ENCODE assay signal across 18 cellular contexts in the genomic region with DNA sequence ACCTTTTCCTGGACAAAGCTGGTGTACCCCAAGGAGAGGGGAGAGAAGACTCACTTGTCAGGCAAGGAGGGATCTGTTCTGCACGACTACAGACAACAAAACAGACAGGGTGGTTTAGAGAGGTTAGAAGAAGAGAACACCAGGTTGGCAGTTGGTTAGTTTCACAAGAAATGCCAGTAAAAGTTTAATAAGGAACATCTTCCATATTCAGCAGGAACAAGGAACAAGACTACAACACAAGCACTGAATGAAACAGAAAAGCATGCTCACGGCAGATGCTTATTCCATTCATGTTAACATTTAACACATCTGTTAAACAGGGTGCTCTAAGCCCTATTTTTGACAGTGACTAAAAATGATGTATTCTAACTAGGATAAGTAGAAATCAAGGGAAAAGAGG.
DNase-seq lines count a peak whose midpoint lies in the region; ATAC-seq, FAIRE-seq and TF ChIP-seq lines count a peak whose summit lies in the region.
"Had no signal": no experiment of that assay in that cellular context is flagged by ENCODE, and none has a peak within 500 bp of the region (broad histone marks: within the 10 kb centered on the region; RNA-seq: fewer than 3 reads in every experiment).

No MANE protein-coding gene starts in this region.

- H3K27me3 Mint-ChIP-seq in HFFc6 (ENCODE audit: insufficient read depth) (no peaks in the 10 kb centered on the region), astrocyte (ENCODE audit: low read depth, unreplicated experiment) (no peaks in the 10 kb centered on the region), glutamatergic neuron (ENCODE audit: unreplicated experiment) (no peaks in the 10 kb centered on the region)

- peaks cover under 1% of the 10 kb centered on the region for H3K79me2 ChIP-seq in astrocyte (ENCODE audit: insufficient read depth, low read length)

- TF ChIP-seq CTCF in HFFc6 (IDR thresholded peaks at IDR 0.05) (no peak), astrocyte (IDR thresholded peaks at IDR 0.05; ENCODE audit: insufficient read depth, low read depth, low read length) (no peak), glutamatergic neuron (IDR thresholded peaks at IDR 0.05; ENCODE audit: partially characterized antibody, unreplicated experiment) (no peak), GM20000 (IDR thresholded peaks at IDR 0.05; ENCODE audit: extremely low read depth, missing control alignments) (no peak)

- no peaks in the 10 kb centered on the region for H3K9me3 ChIP-seq in astrocyte (ENCODE audit: insufficient read depth, low read depth, low read length)
- H3K9me3 ChIP-seq: BLaER1 treated with 17β-estradiol and CSF1 and Interleukin-3, amounts not matched to agents 10 nM and 100 nM; HAP-1 had no signal

- H3K36me3 ChIP-seq in astrocyte (ENCODE audit: insufficient read depth, low read length), result no peaks in the 10 kb centered on the region

- H3K4me3 ChIP-seq in astrocyte (ENCODE audit: insufficient read depth, low read depth, low read length), result no peak overlapping the region
- H3K4me3 ChIP-seq: BLaER1 treated with 17β-estradiol and CSF1 and Interleukin-3, amounts not matched to agents 10 nM and 100 nM; GM12878; HAP-1 had no signal

- intact Hi-C loops in posterior cingulate gyrus (cut with DNase I), result no loop called here

- no peaks in the 10 kb centered on the region for H3K27me3 ChIP-seq in astrocyte (ENCODE audit: insufficient read depth, low read length)
- H3K27me3 ChIP-seq: BLaER1 treated with 17β-estradiol and CSF1 and Interleukin-3, amounts not matched to agents 10 nM and 100 nM had no signal

- no peak overlapping the region for H3K9ac ChIP-seq in astrocyte (ENCODE audit: low read length)
- H3K9ac ChIP-seq: BLaER1 treated with 17β-estradiol and CSF1 and Interleukin-3, amounts not matched to agents 10 nM and 100 nM had no signal

- no peak overlapping the region for H3K27ac ChIP-seq in astrocyte (ENCODE audit: low read depth, low read length)
- H3K27ac ChIP-seq: BLaER1 treated with 17β-estradiol and CSF1 and Interleukin-3, amounts not matched to agents 10 nM and 100 nM had no signal

- peaks cover 9% of the 10 kb centered on the region for H3K4me1 ChIP-seq in astrocyte (ENCODE audit: insufficient read depth, low read length)
- H3K4me1 ChIP-seq: BLaER1 treated with 17β-estradiol and CSF1 and Interleukin-3, amounts not matched to agents 10 nM and 100 nM; HAP-1 had no signal

- H4K20me1 ChIP-seq in astrocyte (ENCODE audit: insufficient read depth, low read length), result peaks cover 5% of the 10 kb centered on the region

- no peak for ATAC-seq in activated naive CD4-positive, alpha-beta T cell treated with anti-CD3 and anti-CD28 coated beads, Interleukin-2, amount 50 U/mL, for 72 hours
- ATAC-seq: GM12878, HepG2 had no signal

- H3K4me3 Mint-ChIP-seq in HFFc6, result no peak overlapping the region
- H3K4me3 Mint-ChIP-seq in astrocyte (ENCODE audit: unreplicated experiment), result no peak overlapping the region
- H3K4me3 Mint-ChIP-seq in glutamatergic neuron (ENCODE audit: unreplicated experiment), result peak overlapping the region; percentile 6
- H3K4me3 Mint-ChIP-seq: CD4-positive, CD25-positive, alpha-beta regulatory T cell had no signal

- H3K36me3 Mint-ChIP-seq in HFFc6 (ENCODE audit: low read depth), result peaks cover 21% of the 10 kb centered on the region
- peaks cover 11% of the 10 kb centered on the region for H3K36me3 Mint-ChIP-seq in astrocyte (ENCODE audit: low read depth, unreplicated experiment)
- no peaks in the 10 kb centered on the region for H3K36me3 Mint-ChIP-seq in glutamatergic neuron (ENCODE audit: unreplicated experiment)
- H3K36me3 Mint-ChIP-seq in activated naive CD4-positive, alpha-beta T cell treated with anti-CD3 and anti-CD28 coated beads, Interleukin-2, amount 50 U/mL, for 72 hours, result no peaks in the 10 kb centered on the region
- H3K36me3 Mint-ChIP-seq: CD4-positive, CD25-positive, alpha-beta regulatory T cell had no signal

- H3K27ac Mint-ChIP-seq in HFFc6, result peak overlapping the region; percentile 25; the same call in 1 of the 2 replicates
- peak overlapping the region; percentile 8 for H3K27ac Mint-ChIP-seq in astrocyte (ENCODE audit: unreplicated experiment)
- peak overlapping the region; percentile 78 for H3K27ac Mint-ChIP-seq in glutamatergic neuron (ENCODE audit: unreplicated experiment)
- H3K27ac Mint-ChIP-seq in activated naive CD4-positive, alpha-beta T cell treated with anti-CD3 and anti-CD28 coated beads, Interleukin-2, amount 50 U/mL, for 72 hours, result no peak overlapping the region
- H3K27ac Mint-ChIP-seq: CD4-positive, CD25-positive, alpha-beta regulatory T cell had no signal

- H3K9me3 Mint-ChIP-seq in HFFc6 (no peaks in the 10 kb centered on the region), astrocyte (ENCODE audit: unreplicated experiment) (no peaks in the 10 kb centered on the region), glutamatergic neuron (ENCODE audit: unreplicated experiment) (no peaks in the 10 kb centered on the region)
- no peaks in the 10 kb centered on the region for H3K9me3 Mint-ChIP-seq in activated naive CD4-positive, alpha-beta T cell treated with anti-CD3 and anti-CD28 coated beads, Interleukin-2, amount 50 U/mL, for 72 hours
- H3K9me3 Mint-ChIP-seq: CD4-positive, CD25-positive, alpha-beta regulatory T cell had no signal

- DNase-seq in HFFc6 (no peak), astrocyte (ENCODE audit: low read depth) (no peak), glutamatergic neuron (no peak), NCI-H82 (lab: John Stamatoyannopoulos, UW) (no peak), GM20000 (ENCODE audit: low spot score) (no peak), posterior cingulate gyrus (no peak)
- no peak for DNase-seq in activated naive CD4-positive, alpha-beta T cell treated with anti-CD3 and anti-CD28 coated beads, Interleukin-2, amount 50 U/mL, for 72 hours (ENCODE audit: low spot score in 2 of 2)
- DNase-seq: ACHN; Calu3; CD4-positive, CD25-positive, alpha-beta regulatory T cell; DMS79 had no signal

- H2AFZ ChIP-seq in astrocyte (ENCODE audit: low read depth, low read length), result no peak overlapping the region

- H3K4me2 ChIP-seq in astrocyte (ENCODE audit: low read length), result no peak overlapping the region
- H3K4me2 ChIP-seq: BLaER1 treated with 17β-estradiol and CSF1 and Interleukin-3, amounts not matched to agents 10 nM and 100 nM had no signal

- H3K4me1 Mint-ChIP-seq in HFFc6 (ENCODE audit: low read depth) (peaks cover 17% of the 10 kb centered on the region), astrocyte (ENCODE audit: low read depth, unreplicated experiment) (peaks cover under 1% of the 10 kb centered on the region), glutamatergic neuron (ENCODE audit: low read depth, unreplicated experiment) (peaks cover 39% of the 10 kb centered on the region)
- H3K4me1 Mint-ChIP-seq: CD4-positive, CD25-positive, alpha-beta regulatory T cell had no signal

- no peak for FAIRE-seq in astrocyte (lab: Jason Lieb, UNC)
- FAIRE-seq: GM12878, GM18507, H1, HepG2, HTR-8/SVneo had no signal

Comparison
In these comparisons a context has a peak if more than half of its experiments do, and no peak if none do; other contexts are left out.
1. H3K27ac Mint-ChIP-seq: peak in HFFc6 (single experiment), astrocyte (single experiment) and glutamatergic neuron (single experiment); none in activated naive CD4-positive, alpha-beta T cell treated with anti-CD3 and anti-CD28 coated beads, Interleukin-2, amount 50 U/mL, for 72 hours (0 of 2).